8 cellular contexts compared by ENCODE assay signal in genomic region chr22:41833369-41834004, GRCh38. TPM values are rescaled to one million over a fixed set of nuclear protein-coding genes. Genes with fewer than 3 reads are reported as not detected.
A peak's percentile ranks its signal among the peaks of the same experiment; 100 is the strongest.
DNase-seq lines count a peak whose midpoint lies in the region; ATAC-seq and TF ChIP-seq lines count a peak whose summit lies in the region.

No MANE protein-coding gene starts in this region.

- peaks cover 60% of the 10 kb centered on the region for H3K4me1 Mint-ChIP-seq in activated naive CD8-positive, alpha-beta T cell treated with anti-CD3 and anti-CD28 coated beads, Interleukin-2, amount 50 U/mL, for 24 hours

- no peaks in the 10 kb centered on the region for H3K27me3 Mint-ChIP-seq in activated naive CD8-positive, alpha-beta T cell treated with anti-CD3 and anti-CD28 coated beads, Interleukin-2, amount 50 U/mL, for 24 hours

- H3K36me3 Mint-ChIP-seq in activated naive CD8-positive, alpha-beta T cell treated with anti-CD3 and anti-CD28 coated beads, Interleukin-2, amount 50 U/mL, for 24 hours (ENCODE audit: low read depth), result peaks cover 38% of the 10 kb centered on the region

- peak; percentile 19 for ATAC-seq in HG02623 (IDR thresholded peaks at IDR 0.05; ENCODE audit: unreplicated experiment)
- peak; percentile 7 for ATAC-seq in activated naive CD8-positive, alpha-beta T cell treated with anti-CD3 and anti-CD28 coated beads, Interleukin-2, amount 50 U/mL, for 24 hours
- ATAC-seq in left cardiac atrium, result peak; percentile 31 to 38

- H3K27ac Mint-ChIP-seq in activated naive CD8-positive, alpha-beta T cell treated with anti-CD3 and anti-CD28 coated beads, Interleukin-2, amount 50 U/mL, for 24 hours, result peak overlapping the region; percentile 96

- intact Hi-C loops in left cardiac atrium (cut with DNase I), result no loop called here
- intact Hi-C loops in posterior vena cava (cut with DNase I), result no loop called here

- TF ChIP-seq CTCF in GM13976 (IDR thresholded peaks at IDR 0.05; ENCODE audit: borderline replicate concordance, control extremely low read depth, extremely low read depth, insufficient read depth, missing control alignments), result no peak

- peak overlapping the region; percentile 96 for H3K4me3 Mint-ChIP-seq in activated naive CD8-positive, alpha-beta T cell treated with anti-CD3 and anti-CD28 coated beads, Interleukin-2, amount 50 U/mL, for 24 hours

- DNase-seq in GM13976 (ENCODE audit: low spot score), result peak; percentile 62
- DNase-seq in RPMI7951 (ENCODE audit: low read depth), result peak; percentile 16
- DNase-seq in activated naive CD8-positive, alpha-beta T cell treated with anti-CD3 and anti-CD28 coated beads, Interleukin-2, amount 50 U/mL, for 24 hours, result peak; percentile 59
- DNase-seq in left cardiac atrium, result peak; percentile 42
- peak; percentile 84 for DNase-seq in posterior vena cava (ENCODE audit: low spot score)
- no peak for DNase-seq in GF-D8 (lab: John Stamatoyannopoulos, UW)
- DNase-seq in DMS79 (lab: John Stamatoyannopoulos, UW), result no peak

- in situ Hi-C loops in GM13976 (cut with MboI; ENCODE audit: low sequenced_read_pairs, unreplicated experiment), result no loop called here

- no peaks in the 10 kb centered on the region for H3K9me3 Mint-ChIP-seq in activated naive CD8-positive, alpha-beta T cell treated with anti-CD3 and anti-CD28 coated beads, Interleukin-2, amount 50 U/mL, for 24 hours

RNA-seq across cellular contexts. Expression of gene SREBF2, which starts 0.6 kb away (rescaled TPM):
- 27.4 and 27.6 TPM in 2 replicates for total RNA-seq in RPMI7951 (2014; rRNA removed; shearing (Covaris generic))
- total RNA-seq in left cardiac atrium (10 to 100 TPM; 58.7 to 84.0 TPM), posterior vena cava (10 to 100 TPM; 48.3 to 52.0 TPM)

RNA-seq across cellular contexts. Expression of gene CCDC134, which starts 33.0 kb away (rescaled TPM):
- 8.1 and 11.2 TPM in 2 replicates for total RNA-seq in RPMI7951 (2014; rRNA removed; shearing (Covaris generic))
- total RNA-seq in left cardiac atrium (1 to 10 TPM; 4.9 to 5.4 TPM), posterior vena cava (1 to 10 TPM; 5.1 to 5.7 TPM)

Comparison
In these comparisons a context has a peak if more than half of its experiments do, and no peak if none do; other contexts are left out.
1. DNase-seq: peak in GM13976 (single experiment), RPMI7951 (single experiment), activated naive CD8-positive, alpha-beta T cell treated with anti-CD3 and anti-CD28 coated beads, Interleukin-2, amount 50 U/mL, for 24 hours (single experiment), left cardiac atrium (single experiment) and posterior vena cava (single experiment); none in GF-D8 (single experiment) and DMS79 (single experiment).
2. Peak in every context shown above with its lines, with median percentiles within 50 percentile points of each other: ATAC-seq.